1 cellular context compared by ENCODE assay signal in the genomic region with DNA sequence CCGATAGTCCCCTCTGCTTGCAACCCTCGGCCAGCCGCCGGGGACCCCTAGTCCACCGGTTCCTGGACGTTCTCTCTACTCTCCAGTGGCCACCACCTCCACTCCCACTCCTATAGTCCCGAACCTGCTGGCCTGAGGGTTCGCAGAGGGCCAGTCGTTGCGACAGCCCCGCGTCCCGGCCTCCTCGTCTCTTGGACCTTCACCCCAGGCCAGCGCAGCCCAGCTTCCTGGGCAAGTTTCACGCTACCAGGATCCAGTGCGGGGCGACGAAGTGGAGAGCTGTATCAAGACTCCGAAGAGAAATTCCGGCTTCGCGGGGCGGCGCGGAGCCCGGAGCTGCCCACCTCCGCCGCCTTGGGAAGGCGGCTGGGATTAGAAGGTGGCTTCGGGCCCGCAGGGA.
TF ChIP-seq lines count a peak whose summit lies in the region.

No MANE protein-coding gene starts in this region.

TF ChIP-seq in H1, 55 proteins besides CTCF, POLR2A, EP300 and RAD21:
- peak; percentile 51; the same call in 1 of the 2 replicates for TF ChIP-seq SUZ12 (IDR thresholded peaks at IDR 0.05; ENCODE audit: low read length)
